ENCODE assay signal across 1 cellular context in the genomic region with DNA sequence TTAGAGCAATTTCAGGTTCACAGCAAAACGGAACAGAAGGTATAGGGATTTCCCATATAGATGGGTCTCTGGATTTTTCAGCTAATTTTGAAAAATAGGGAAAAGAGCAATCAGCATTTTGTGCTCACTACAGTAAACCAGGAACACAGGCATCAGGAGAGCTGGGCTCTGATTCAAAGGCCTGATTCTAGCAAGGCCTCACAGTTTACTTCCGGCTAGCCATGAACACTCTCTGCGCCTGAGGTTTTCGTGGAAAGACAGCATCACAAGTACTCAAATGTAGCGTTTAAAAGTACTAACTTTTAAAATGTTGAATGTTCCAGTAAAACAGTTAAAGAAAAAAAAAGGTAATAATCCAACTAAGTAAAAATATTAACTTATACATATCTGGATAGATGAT.
TF ChIP-seq lines count a peak whose summit lies in the region.

No MANE protein-coding gene starts in this region.

TF ChIP-seq in GM23338, 12 proteins besides CTCF, POLR2A, EP300 and RAD21 (continued from another document):
- TF ChIP-seq, protein P1, sequence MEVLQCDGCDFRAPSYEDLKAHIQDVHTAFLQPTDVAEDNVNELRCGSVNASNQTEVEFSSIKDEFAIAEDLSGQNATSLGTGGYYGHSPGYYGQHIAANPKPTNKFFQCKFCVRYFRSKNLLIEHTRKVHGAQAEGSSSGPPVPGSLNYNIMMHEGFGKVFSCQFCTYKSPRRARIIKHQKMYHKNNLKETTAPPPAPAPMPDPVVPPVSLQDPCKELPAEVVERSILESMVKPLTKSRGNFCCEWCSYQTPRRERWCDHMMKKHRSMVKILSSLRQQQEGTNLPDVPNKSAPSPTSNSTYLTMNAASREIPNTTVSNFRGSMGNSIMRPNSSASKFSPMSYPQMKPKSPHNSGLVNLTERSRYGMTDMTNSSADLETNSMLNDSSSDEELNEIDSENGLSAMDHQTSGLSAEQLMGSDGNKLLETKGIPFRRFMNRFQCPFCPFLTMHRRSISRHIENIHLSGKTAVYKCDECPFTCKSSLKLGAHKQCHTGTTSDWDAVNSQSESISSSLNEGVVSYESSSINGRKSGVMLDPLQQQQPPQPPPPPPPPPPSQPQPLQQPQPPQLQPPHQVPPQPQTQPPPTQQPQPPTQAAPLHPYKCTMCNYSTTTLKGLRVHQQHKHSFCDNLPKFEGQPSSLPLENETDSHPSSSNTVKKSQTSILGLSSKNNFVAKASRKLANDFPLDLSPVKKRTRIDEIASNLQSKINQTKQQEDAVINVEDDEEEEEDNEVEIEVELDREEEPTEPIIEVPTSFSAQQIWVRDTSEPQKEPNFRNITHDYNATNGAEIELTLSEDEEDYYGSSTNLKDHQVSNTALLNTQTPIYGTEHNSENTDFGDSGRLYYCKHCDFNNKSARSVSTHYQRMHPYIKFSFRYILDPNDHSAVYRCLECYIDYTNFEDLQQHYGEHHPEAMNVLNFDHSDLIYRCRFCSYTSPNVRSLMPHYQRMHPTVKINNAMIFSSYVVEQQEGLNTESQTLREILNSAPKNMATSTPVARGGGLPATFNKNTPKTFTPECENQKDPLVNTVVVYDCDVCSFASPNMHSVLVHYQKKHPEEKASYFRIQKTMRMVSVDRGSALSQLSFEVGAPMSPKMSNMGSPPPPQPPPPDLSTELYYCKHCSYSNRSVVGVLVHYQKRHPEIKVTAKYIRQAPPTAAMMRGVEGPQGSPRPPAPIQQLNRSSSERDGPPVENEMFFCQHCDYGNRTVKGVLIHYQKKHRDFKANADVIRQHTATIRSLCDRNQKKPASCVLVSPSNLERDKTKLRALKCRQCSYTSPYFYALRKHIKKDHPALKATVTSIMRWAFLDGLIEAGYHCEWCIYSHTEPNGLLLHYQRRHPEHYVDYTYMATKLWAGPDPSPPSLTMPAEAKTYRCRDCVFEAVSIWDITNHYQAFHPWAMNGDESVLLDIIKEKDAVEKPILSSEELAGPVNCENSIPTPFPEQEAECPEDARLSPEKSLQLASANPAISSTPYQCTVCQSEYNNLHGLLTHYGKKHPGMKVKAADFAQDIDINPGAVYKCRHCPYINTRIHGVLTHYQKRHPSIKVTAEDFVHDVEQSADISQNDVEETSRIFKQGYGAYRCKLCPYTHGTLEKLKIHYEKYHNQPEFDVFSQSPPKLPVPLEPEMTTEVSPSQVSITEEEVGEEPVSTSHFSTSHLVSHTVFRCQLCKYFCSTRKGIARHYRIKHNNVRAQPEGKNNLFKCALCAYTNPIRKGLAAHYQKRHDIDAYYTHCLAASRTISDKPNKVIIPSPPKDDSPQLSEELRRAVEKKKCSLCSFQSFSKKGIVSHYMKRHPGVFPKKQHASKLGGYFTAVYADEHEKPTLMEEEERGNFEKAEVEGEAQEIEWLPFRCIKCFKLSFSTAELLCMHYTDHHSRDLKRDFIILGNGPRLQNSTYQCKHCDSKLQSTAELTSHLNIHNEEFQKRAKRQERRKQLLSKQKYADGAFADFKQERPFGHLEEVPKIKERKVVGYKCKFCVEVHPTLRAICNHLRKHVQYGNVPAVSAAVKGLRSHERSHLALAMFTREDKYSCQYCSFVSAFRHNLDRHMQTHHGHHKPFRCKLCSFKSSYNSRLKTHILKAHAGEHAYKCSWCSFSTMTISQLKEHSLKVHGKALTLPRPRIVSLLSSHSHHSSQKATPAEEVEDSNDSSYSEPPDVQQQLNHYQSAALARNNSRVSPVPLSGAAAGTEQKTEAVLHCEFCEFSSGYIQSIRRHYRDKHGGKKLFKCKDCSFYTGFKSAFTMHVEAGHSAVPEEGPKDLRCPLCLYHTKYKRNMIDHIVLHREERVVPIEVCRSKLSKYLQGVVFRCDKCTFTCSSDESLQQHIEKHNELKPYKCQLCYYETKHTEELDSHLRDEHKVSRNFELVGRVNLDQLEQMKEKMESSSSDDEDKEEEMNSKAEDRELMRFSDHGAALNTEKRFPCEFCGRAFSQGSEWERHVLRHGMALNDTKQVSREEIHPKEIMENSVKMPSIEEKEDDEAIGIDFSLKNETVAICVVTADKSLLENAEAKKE (CRISPR knock-in tag; IDR thresholded peaks at IDR 0.05) = no peak
TF ChIP-seq in GM23338: peak in this region for 0.
